Comparison of ENCODE assay signal across 8 cellular contexts in the genomic region with DNA sequence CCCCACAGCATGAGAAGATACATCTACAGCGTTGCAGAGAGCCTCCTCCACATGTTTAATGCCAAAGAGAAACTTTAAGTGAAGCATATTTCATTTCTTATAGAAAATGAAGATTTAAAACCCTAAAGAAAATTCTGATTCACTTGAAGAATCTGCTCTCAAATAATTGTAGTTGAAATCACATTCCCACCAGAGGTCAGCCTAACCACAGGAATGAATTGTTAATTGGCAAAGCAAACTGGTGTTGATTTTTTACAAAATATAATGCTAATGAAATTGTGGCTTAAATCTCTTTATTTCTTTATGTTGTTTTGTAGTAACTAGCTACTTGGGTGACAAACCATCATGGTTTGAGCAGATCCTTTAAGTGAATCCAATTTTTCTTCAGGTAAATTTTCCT. TPM values are rescaled to one million over a fixed set of nuclear protein-coding genes. Genes with fewer than 3 reads are reported as not detected.
DNase-seq lines count a peak whose midpoint lies in the region; ATAC-seq, FAIRE-seq and TF ChIP-seq lines count a peak whose summit lies in the region.

No MANE protein-coding gene starts in this region.

- H3K9ac ChIP-seq in endothelial cell of umbilical vein (replicated peaks; ENCODE audit: extremely low read depth, insufficient read depth, low read length): no peak overlapping the region

- intact Hi-C loops in endothelial cell of umbilical vein (cut with micrococcal nuclease): loop anchor here (1.0 kb wide), 1 partner anchor 307 kb away; no protein-coding TSS in a partner anchor
- intact Hi-C loops in posterior vena cava (cut with DNase I): loop anchor here (10.0 kb wide), 1 partner anchor 300 kb away; no protein-coding TSS in a partner anchor

- ATAC-seq in HG03457 (IDR thresholded peaks at IDR 0.05; ENCODE audit: unreplicated experiment): no peak

- H3K36me3 Mint-ChIP-seq in activated T-cell treated with anti-CD3 and anti-CD28 coated beads, Interleukin-2, amount 50 U/mL, for 24 hours (ENCODE audit: low read depth): no peaks in the 10 kb centered on the region

- H3K27ac ChIP-seq in endothelial cell of umbilical vein (ENCODE audit: insufficient read depth, low read depth, low read length): no peak overlapping the region

- FAIRE-seq in endothelial cell of umbilical vein (lab: Jason Lieb, UNC): no peak

- no peaks in the 10 kb centered on the region for H3K4me1 ChIP-seq in endothelial cell of umbilical vein (ENCODE audit: control insufficient read depth, extremely low read depth, insufficient read depth, low read length)

- H4K20me1 ChIP-seq in endothelial cell of umbilical vein (replicated peaks; ENCODE audit: control insufficient read depth, extremely low read depth, insufficient read depth, low read length): no peaks in the 10 kb centered on the region

- H3K4me1 Mint-ChIP-seq in activated T-cell treated with anti-CD3 and anti-CD28 coated beads, Interleukin-2, amount 50 U/mL, for 24 hours (ENCODE audit: low read depth): no peaks in the 10 kb centered on the region

- no peak overlapping the region for H3K27ac Mint-ChIP-seq in activated T-cell treated with anti-CD3 and anti-CD28 coated beads, Interleukin-2, amount 50 U/mL, for 24 hours

- H3K27me3 Mint-ChIP-seq in activated T-cell treated with anti-CD3 and anti-CD28 coated beads, Interleukin-2, amount 50 U/mL, for 24 hours: no peaks in the 10 kb centered on the region

- no peak for TF ChIP-seq CTCF in endothelial cell of umbilical vein (IDR thresholded peaks at IDR 0.05; ENCODE audit: extremely low read depth in 1 of 2, insufficient read depth in 1 of 2, low read depth in 1 of 2, low read length in 2 of 2)

- no peaks in the 10 kb centered on the region for H3K36me3 ChIP-seq in endothelial cell of umbilical vein (ENCODE audit: control insufficient read depth in 2 of 2, extremely low read depth in 1 of 2, insufficient read depth in 2 of 2, low read length in 2 of 2)

- H3K4me3 ChIP-seq in endothelial cell of umbilical vein (replicated peaks in 1 of 3; ENCODE audit: insufficient read depth in 1 of 3, low read depth in 1 of 3, low read length in 3 of 3): no peak overlapping the region

- no TSS peak for BruUV-seq in endothelial cell of umbilical vein (replicated peaks; lab: Mats Ljungman, UMichigan)

- no peaks in the 10 kb centered on the region for H3K9me1 ChIP-seq in endothelial cell of umbilical vein (replicated peaks; ENCODE audit: control insufficient read depth, extremely low read depth, insufficient read depth, low read length)

- no peak overlapping the region for H3K4me2 ChIP-seq in endothelial cell of umbilical vein (ENCODE audit: insufficient read depth, low read length)

- no peaks in the 10 kb centered on the region for H3K79me2 ChIP-seq in endothelial cell of umbilical vein (ENCODE audit: control insufficient read depth, insufficient read depth, low read length)

- no peak overlapping the region for H2AFZ ChIP-seq in endothelial cell of umbilical vein (ENCODE audit: low read depth, low read length)

- H3K9me3 Mint-ChIP-seq in activated T-cell treated with anti-CD3 and anti-CD28 coated beads, Interleukin-2, amount 50 U/mL, for 24 hours: peaks cover 6% of the 10 kb centered on the region

- no peaks in the 10 kb centered on the region for H3K27me3 ChIP-seq in endothelial cell of umbilical vein (ENCODE audit: control insufficient read depth in 2 of 2, insufficient read depth in 2 of 2, low read length in 2 of 2)

- POLR2A ChIA-PET in endothelial cell of umbilical vein (lab: Charles Lee): no interaction called here

- H3K9me3 ChIP-seq in endothelial cell of umbilical vein (replicated peaks; ENCODE audit: control insufficient read depth, insufficient read depth, low read length): no peaks in the 10 kb centered on the region

- CTCF ChIA-PET in endothelial cell of umbilical vein (lab: Charles Lee): interaction anchor here (1.3 kb wide), 1 partner anchor 307 kb away, joined by 7 read pairs; no protein-coding TSS in a partner anchor

- DNase-seq in activated T-cell treated with anti-CD3 and anti-CD28 coated beads for 24 hours (ENCODE audit: low read depth): peak; percentile 8
- DNase-seq in activated T-cell treated with anti-CD3 and anti-CD28 coated beads, Interleukin-2, amount 50 U/mL, for 24 hours: no peak
- DNase-seq in NCI-H2171 treated with DMSO at 0.1 percent for 48 hours (lab: John Stamatoyannopoulos, UW): peak; percentile 2
- DNase-seq in endothelial cell of umbilical vein (ENCODE audit: low read depth, low spot score): peak; percentile 14
- peak; percentile 80 for DNase-seq in pons (ENCODE audit: low spot score)
- DNase-seq in activated naive CD4-positive, alpha-beta T cell treated with Interleukin-2 at 50 U/mL for 16 hours: no peak
- DNase-seq in posterior vena cava (ENCODE audit: low spot score): no peak

- dilution Hi-C loops in endothelial cell of umbilical vein (cut with MboI; ENCODE audit: extremely low pct_ligation_motif_present, low sequenced_read_pairs): no loop called here

- TF ChIP-seq POLR2A in endothelial cell of umbilical vein (IDR thresholded peaks at IDR 0.05; ENCODE audit: low read depth, low read length): no peak

- no peak overlapping the region for H3K4me3 Mint-ChIP-seq in activated T-cell treated with anti-CD3 and anti-CD28 coated beads, Interleukin-2, amount 50 U/mL, for 24 hours

TF ChIP-seq in endothelial cell of umbilical vein, 7 proteins besides CTCF, POLR2A, EP300 and RAD21:
- no peak for TF ChIP-seq JUN (IDR thresholded peaks at IDR 0.05; ENCODE audit: borderline replicate concordance, insufficient read depth, insufficient read length, low read depth)
- no peak for TF ChIP-seq EZH2 (IDR thresholded peaks at IDR 0.05; ENCODE audit: borderline replicate concordance, low read depth, low read length, severe bottlenecking)
- TF ChIP-seq, protein P1, sequence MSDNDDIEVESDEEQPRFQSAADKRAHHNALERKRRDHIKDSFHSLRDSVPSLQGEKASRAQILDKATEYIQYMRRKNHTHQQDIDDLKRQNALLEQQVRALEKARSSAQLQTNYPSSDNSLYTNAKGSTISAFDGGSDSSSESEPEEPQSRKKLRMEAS (IDR thresholded peaks at IDR 0.05; ENCODE audit: insufficient read depth, insufficient read length): no peak
- no peak for TF ChIP-seq MYC (IDR thresholded peaks at IDR 0.05; ENCODE audit: low read depth, low read length)
- TF ChIP-seq GATA2 (IDR thresholded peaks at IDR 0.05; ENCODE audit: insufficient read depth, insufficient read length, low read depth, low read length): no peak
- no peak for TF ChIP-seq FOS (IDR thresholded peaks at IDR 0.05; ENCODE audit: borderline replicate concordance, insufficient read depth, low read length)
- TF ChIP-seq POLR2AphosphoS5 (IDR thresholded peaks at IDR 0.05; ENCODE audit: insufficient read depth, low read depth, low read length): no peak

RNA-seq across cellular contexts. Expression of a gene that starts 31.1 kb away (rescaled TPM):
- total RNA-seq in endothelial cell of umbilical vein (0.42 TPM in 1 of 2 replicates, not detected in the other), posterior vena cava (1 to 10 TPM; 2.5 to 3.0 TPM)
- polyA plus RNA-seq in endothelial cell of umbilical vein: 0.05 and 0.07 TPM in 2 replicates
- polyA plus RNA-seq in endothelial cell of umbilical vein (2011; cell fraction: cytosol; rRNA removed): 0.23 and 0.45 TPM in 2 replicates
- 0.28 and 0.33 TPM in 2 replicates for polyA plus RNA-seq in endothelial cell of umbilical vein (2011; cell fraction: nucleus; rRNA removed)
- polyA plus RNA-seq in endothelial cell of umbilical vein (2012): not detected in 2 replicates
- 0.04 and 0.15 TPM in 2 replicates for polyA minus RNA-seq in endothelial cell of umbilical vein
- 0.20 TPM for polyA minus RNA-seq in endothelial cell of umbilical vein (2011; cell fraction: cytosol; rRNA and poly(A)+ RNA removed)
- polyA minus RNA-seq in endothelial cell of umbilical vein (2011; cell fraction: nucleus; rRNA and poly(A)+ RNA removed): 0.43 and 0.48 TPM in 2 replicates

Comparison
In these comparisons a context has a peak if more than half of its experiments do, and no peak if none do; other contexts are left out.
1. DNase-seq: peak in activated T-cell treated with anti-CD3 and anti-CD28 coated beads for 24 hours (single experiment), NCI-H2171 treated with DMSO at 0.1 percent for 48 hours (single experiment), endothelial cell of umbilical vein (single experiment) and pons (single experiment); none in activated T-cell treated with anti-CD3 and anti-CD28 coated beads, Interleukin-2, amount 50 U/mL, for 24 hours (single experiment), activated naive CD4-positive, alpha-beta T cell treated with Interleukin-2 at 50 U/mL for 16 hours (single experiment) and posterior vena cava (single experiment).